Comparison of ENCODE assay signal across 12 cellular contexts in genomic region chr5:154713615-154714125, GRCh38. TPM values are rescaled to one million over a fixed set of nuclear protein-coding genes. Genes with fewer than 3 reads are reported as not detected.
DNase-seq lines count a peak whose midpoint lies in the region; ATAC-seq and TF ChIP-seq lines count a peak whose summit lies in the region.
"Had no signal": no experiment of that assay in that cellular context is flagged by ENCODE, and none has a peak within 500 bp of the region (broad histone marks: within the 10 kb centered on the region; RNA-seq: fewer than 3 reads in every experiment).

No MANE protein-coding gene starts in this region.

- H3K27ac ChIP-seq in GM23338 (ENCODE audit: low read depth) (peak overlapping the region; percentile 86), SK-N-MC (peak overlapping the region; percentile 25; the same call in 1 of the 2 replicates), gastroesophageal sphincter (no peak overlapping the region), trophoblast cell (ENCODE audit: low read depth, low read length) (no peak overlapping the region)
- H3K27ac ChIP-seq: KMS-11 had no signal

- TF ChIP-seq EP300 in gastroesophageal sphincter (IDR thresholded peaks at IDR 0.05): no peak

- no peak for TF ChIP-seq CTCF in GM23338 (conservative IDR thresholded peaks at IDR 0.05; ENCODE audit: low read depth in 2 of 2)
- TF ChIP-seq CTCF in gastroesophageal sphincter (IDR thresholded peaks at IDR 0.05): no peak

- H2AFZ ChIP-seq in GM23338: no peak overlapping the region
- H2AFZ ChIP-seq in trophoblast cell (ENCODE audit: insufficient read depth, low read length, poor library complexity): no peak overlapping the region

- H3K18ac ChIP-seq in trophoblast cell (ENCODE audit: low read length): no peak overlapping the region

- DNase-seq in GM23338 (ENCODE audit: low spot score) (peak; percentile 11), SK-N-MC (ENCODE audit: low read depth, low spot score) (no peak), trophoblast cell (peak; percentile 89 to 97), G401 (ENCODE audit: low spot score) (no peak), NCI-H2227 (lab: John Stamatoyannopoulos, UW; ENCODE audit: unreplicated experiment) (no peak)
- DNase-seq in activated naive CD4-positive, alpha-beta T cell treated with anti-CD3 and anti-CD28 coated beads, Interleukin-2, amount 50 U/mL, for 72 hours (ENCODE audit: low spot score in 2 of 2): no peak
- DNase-seq: activated naive CD8-positive, alpha-beta T cell treated with anti-CD3 and anti-CD28 coated beads, Interleukin-2, amount 50 U/mL, for 24 hours; NCI-H526 had no signal

- H3K9me3 ChIP-seq in SK-N-MC (ENCODE audit: low read depth, low read length) (no peaks in the 10 kb centered on the region), gastroesophageal sphincter (no peaks in the 10 kb centered on the region), trophoblast cell (ENCODE audit: insufficient read depth, low read depth, low read length) (no peaks in the 10 kb centered on the region)

- no peak overlapping the region for H4K12ac ChIP-seq in trophoblast cell (ENCODE audit: low read depth, low read length)

- H3K23ac ChIP-seq in trophoblast cell (ENCODE audit: low read length): no peak overlapping the region

- H2BK12ac ChIP-seq in trophoblast cell (ENCODE audit: low read length): no peak overlapping the region

- H4K8ac ChIP-seq in trophoblast cell (ENCODE audit: low read depth, low read length): no peak overlapping the region

- H3K9ac ChIP-seq in SK-N-MC (ENCODE audit: insufficient read length): no peak overlapping the region
- no peak overlapping the region for H3K9ac ChIP-seq in trophoblast cell (ENCODE audit: low read length)
- H3K9ac ChIP-seq: KMS-11 had no signal

- H3K27me3 ChIP-seq in GM23338 (ENCODE audit: insufficient read depth): no peaks in the 10 kb centered on the region
- no peaks in the 10 kb centered on the region for H3K27me3 ChIP-seq in gastroesophageal sphincter
- no peaks in the 10 kb centered on the region for H3K27me3 ChIP-seq in trophoblast cell (ENCODE audit: insufficient read depth, low read length)

- H3K27me3 Mint-ChIP-seq in GM23338 (ENCODE audit: insufficient read depth, low read depth, poor library complexity): peaks cover 5% of the 10 kb centered on the region
- H3K27me3 Mint-ChIP-seq: activated naive CD8-positive, alpha-beta T cell treated with anti-CD3 and anti-CD28 coated beads, Interleukin-2, amount 50 U/mL, for 24 hours had no signal

- no peak overlapping the region for H4K91ac ChIP-seq in trophoblast cell (ENCODE audit: low read depth, low read length)

- H3K4me1 ChIP-seq in GM23338 (ENCODE audit: insufficient read depth) (peaks cover 47% of the 10 kb centered on the region), gastroesophageal sphincter (peaks cover 0 to 27% (median 10%) of the 10 kb centered on the region in 3 donors), trophoblast cell (ENCODE audit: control insufficient read depth in 1 of 2, insufficient read depth in 2 of 2, low read length in 2 of 2) (peaks cover 9 to 11% of the 10 kb centered on the region in 2 experiments)

- peak overlapping the region; percentile 74 for H3K4me2 ChIP-seq in GM23338
- no peak overlapping the region for H3K4me2 ChIP-seq in trophoblast cell (ENCODE audit: low read length)
- H3K4me2 ChIP-seq: KMS-11 had no signal

- H3K4me1 Mint-ChIP-seq in GM23338: peaks cover 54% of the 10 kb centered on the region

- no peak for TF ChIP-seq POLR2A in gastroesophageal sphincter (IDR thresholded peaks at IDR 0.05)

- 0 out of 2 replicates have a peak, but pooled peaks cover 3% of the 10 kb centered on the region for H3K36me3 ChIP-seq in GM23338 (ENCODE audit: insufficient read depth)
- no peaks in the 10 kb centered on the region for H3K36me3 ChIP-seq in SK-N-MC (ENCODE audit: insufficient read depth, low read length)
- no peaks in the 10 kb centered on the region for H3K36me3 ChIP-seq in gastroesophageal sphincter
- no peaks in the 10 kb centered on the region for H3K36me3 ChIP-seq in trophoblast cell (ENCODE audit: control insufficient read depth in 1 of 2, insufficient read depth in 2 of 2, low read length in 2 of 2)

- no peak overlapping the region for H2BK5ac ChIP-seq in trophoblast cell (ENCODE audit: low read depth, low read length, poor library complexity)

- no peaks in the 10 kb centered on the region for H3K9me2 ChIP-seq in GM23338 (ENCODE audit: insufficient read depth)

- H3K27ac Mint-ChIP-seq in GM23338: no peak overlapping the region; the same call in 1 of the 2 replicates
- no peak overlapping the region for H3K27ac Mint-ChIP-seq in activated naive CD4-positive, alpha-beta T cell treated with anti-CD3 and anti-CD28 coated beads, Interleukin-2, amount 50 U/mL, for 72 hours
- H3K27ac Mint-ChIP-seq: activated CD8-positive, alpha-beta T cell treated with anti-CD3 and anti-CD28 coated beads, Interleukin-2, amount 10 ng/mL, durations not matched to agents 7 days and 5 days had no signal

- H3K4ac ChIP-seq in trophoblast cell (ENCODE audit: low read depth, low read length): no peak overlapping the region

- peaks cover 6% of the 10 kb centered on the region for H3K79me1 ChIP-seq in trophoblast cell (ENCODE audit: low read length)

- no peak overlapping the region for H2BK120ac ChIP-seq in trophoblast cell (ENCODE audit: insufficient read depth, low read length, poor library complexity)

- peaks cover 49% of the 10 kb centered on the region for H3K79me2 ChIP-seq in GM23338 (replicated peaks; ENCODE audit: insufficient read depth)
- H3K79me2 ChIP-seq in trophoblast cell (ENCODE audit: control insufficient read depth, insufficient read depth, low read length, poor library complexity): peaks cover 2% of the 10 kb centered on the region

- in situ Hi-C loops in G401 (cut with HindIII; ENCODE audit: low sequenced_read_pairs): no loop called here

- 58 to 91% methylated on average over 1 to 2 of the region's 2 CpGs for WGBS in gastroesophageal sphincter (ENCODE audit: low coverage in 1 of 2), 2 donors
- no CpG with 5 or more reads among the region's 2 CpGs for WGBS in trophoblast cell (ENCODE audit: extremely low coverage, insufficient coverage, insufficient read length)

- no peak overlapping the region for H3K14ac ChIP-seq in trophoblast cell (ENCODE audit: low read length)

- H3K4me3 ChIP-seq in GM23338: peak overlapping the region; percentile 53
- H3K4me3 ChIP-seq in SK-N-MC: no peak overlapping the region
- H3K4me3 ChIP-seq in gastroesophageal sphincter: no peak overlapping the region
- H3K4me3 ChIP-seq in trophoblast cell (ENCODE audit: low read depth, low read length): no peak overlapping the region

- no peaks in the 10 kb centered on the region for H4K20me1 ChIP-seq in GM23338 (replicated peaks; ENCODE audit: insufficient read depth)

- H3F3A ChIP-seq in GM23338 (replicated peaks; ENCODE audit: low read depth): peaks cover 7% of the 10 kb centered on the region

- peak overlapping the region; percentile 63 for H3K4me3 Mint-ChIP-seq in GM23338
- H3K4me3 Mint-ChIP-seq: activated CD8-positive, alpha-beta T cell treated with anti-CD3 and anti-CD28 coated beads, Interleukin-2, amount 10 ng/mL, durations not matched to agents 7 days and 5 days; activated naive CD8-positive, alpha-beta T cell treated with anti-CD3 and anti-CD28 coated beads, Interleukin-2, amount 50 U/mL, for 24 hours had no signal

- H3K9me3 Mint-ChIP-seq in GM23338: no peaks in the 10 kb centered on the region
- H3K9me3 Mint-ChIP-seq in activated naive CD4-positive, alpha-beta T cell treated with anti-CD3 and anti-CD28 coated beads, Interleukin-2, amount 50 U/mL, for 72 hours: no peaks in the 10 kb centered on the region
- H3K9me3 Mint-ChIP-seq: activated naive CD8-positive, alpha-beta T cell treated with anti-CD3 and anti-CD28 coated beads, Interleukin-2, amount 50 U/mL, for 24 hours had no signal

- peak; percentile 14 for ATAC-seq in GM23338
- ATAC-seq in gastroesophageal sphincter: peak; percentile 28
- ATAC-seq in activated naive CD4-positive, alpha-beta T cell treated with anti-CD3 and anti-CD28 coated beads, Interleukin-2, amount 50 U/mL, for 72 hours: no peak
- ATAC-seq in GM21576 (IDR thresholded peaks at IDR 0.05; ENCODE audit: unreplicated experiment): no peak

- peaks cover 7% of the 10 kb centered on the region; the same call in 1 of the 3 replicates for H3K36me3 Mint-ChIP-seq in GM23338 (ENCODE audit: low read depth)
- H3K36me3 Mint-ChIP-seq in activated naive CD4-positive, alpha-beta T cell treated with anti-CD3 and anti-CD28 coated beads, Interleukin-2, amount 50 U/mL, for 72 hours: no peaks in the 10 kb centered on the region

- H2AK5ac ChIP-seq in trophoblast cell (ENCODE audit: low read length): no peak overlapping the region

TF ChIP-seq in GM23338, 12 proteins besides CTCF, POLR2A, EP300 and RAD21 (continues in another document):
- TF ChIP-seq, protein P1, sequence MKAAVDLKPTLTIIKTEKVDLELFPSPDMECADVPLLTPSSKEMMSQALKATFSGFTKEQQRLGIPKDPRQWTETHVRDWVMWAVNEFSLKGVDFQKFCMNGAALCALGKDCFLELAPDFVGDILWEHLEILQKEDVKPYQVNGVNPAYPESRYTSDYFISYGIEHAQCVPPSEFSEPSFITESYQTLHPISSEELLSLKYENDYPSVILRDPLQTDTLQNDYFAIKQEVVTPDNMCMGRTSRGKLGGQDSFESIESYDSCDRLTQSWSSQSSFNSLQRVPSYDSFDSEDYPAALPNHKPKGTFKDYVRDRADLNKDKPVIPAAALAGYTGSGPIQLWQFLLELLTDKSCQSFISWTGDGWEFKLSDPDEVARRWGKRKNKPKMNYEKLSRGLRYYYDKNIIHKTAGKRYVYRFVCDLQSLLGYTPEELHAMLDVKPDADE (IDR thresholded peaks at IDR 0.05): no peak
- no peak for TF ChIP-seq POLR2AphosphoS5 (IDR thresholded peaks at IDR 0.05; ENCODE audit: low read depth)
- TF ChIP-seq ZNF114 (CRISPR knock-in tag; IDR thresholded peaks at IDR 0.05): no peak
- no peak for TF ChIP-seq JUNB (IDR thresholded peaks at IDR 0.05; ENCODE audit: unreplicated experiment)

RNA-seq across cellular contexts. Expression of gene LARP1, which starts 41.5 kb away (rescaled TPM):
- 267 and 302 TPM in 2 replicates for total RNA-seq in GM23338 (2014; rRNA removed; shearing (Covaris generic))
- polyA plus RNA-seq in GM23338 (2016; fragmentation: Nextera tagmentation; extraction: Ambion mirVana): 133 and 153 TPM in 2 replicates
- total RNA-seq in gastroesophageal sphincter: 100 to 1,000 TPM in 1 of 4 donors, 10 to 100 TPM in 3; 64.6 to 118 (median 80.1) TPM
- 106 and 113 TPM in 2 replicates for polyA plus RNA-seq in trophoblast cell (2013)
- total RNA-seq in activated naive CD4-positive, alpha-beta T cell treated with anti-CD3 and anti-CD28 coated beads, Interleukin-2, amount 50 U/mL, for 72 hours: 100 to 1,000 TPM; 172 to 231 TPM
- 25.3 and 28.8 TPM in 2 replicates for total RNA-seq in G401 (2014; rRNA removed; shearing (Covaris generic))

Comparison
In these comparisons a context has a peak if more than half of its experiments do, and no peak if none do; other contexts are left out.
1. ATAC-seq: peak in GM23338 (single experiment) and gastroesophageal sphincter (single experiment); none in activated naive CD4-positive, alpha-beta T cell treated with anti-CD3 and anti-CD28 coated beads, Interleukin-2, amount 50 U/mL, for 72 hours (0 of 2) and GM21576 (single experiment).
2. DNase-seq: peak in GM23338 (single experiment) and trophoblast cell (2 of 2); none in SK-N-MC (single experiment), activated naive CD4-positive, alpha-beta T cell treated with anti-CD3 and anti-CD28 coated beads, Interleukin-2, amount 50 U/mL, for 72 hours (0 of 2), G401 (single experiment) and NCI-H2227 (single experiment).
3. H3K27ac ChIP-seq: peak in GM23338 (single experiment) and SK-N-MC (single experiment); none in gastroesophageal sphincter (0 of 4) and trophoblast cell (single experiment).